ENCODE assay signal across 8 cellular contexts in the genomic region with DNA sequence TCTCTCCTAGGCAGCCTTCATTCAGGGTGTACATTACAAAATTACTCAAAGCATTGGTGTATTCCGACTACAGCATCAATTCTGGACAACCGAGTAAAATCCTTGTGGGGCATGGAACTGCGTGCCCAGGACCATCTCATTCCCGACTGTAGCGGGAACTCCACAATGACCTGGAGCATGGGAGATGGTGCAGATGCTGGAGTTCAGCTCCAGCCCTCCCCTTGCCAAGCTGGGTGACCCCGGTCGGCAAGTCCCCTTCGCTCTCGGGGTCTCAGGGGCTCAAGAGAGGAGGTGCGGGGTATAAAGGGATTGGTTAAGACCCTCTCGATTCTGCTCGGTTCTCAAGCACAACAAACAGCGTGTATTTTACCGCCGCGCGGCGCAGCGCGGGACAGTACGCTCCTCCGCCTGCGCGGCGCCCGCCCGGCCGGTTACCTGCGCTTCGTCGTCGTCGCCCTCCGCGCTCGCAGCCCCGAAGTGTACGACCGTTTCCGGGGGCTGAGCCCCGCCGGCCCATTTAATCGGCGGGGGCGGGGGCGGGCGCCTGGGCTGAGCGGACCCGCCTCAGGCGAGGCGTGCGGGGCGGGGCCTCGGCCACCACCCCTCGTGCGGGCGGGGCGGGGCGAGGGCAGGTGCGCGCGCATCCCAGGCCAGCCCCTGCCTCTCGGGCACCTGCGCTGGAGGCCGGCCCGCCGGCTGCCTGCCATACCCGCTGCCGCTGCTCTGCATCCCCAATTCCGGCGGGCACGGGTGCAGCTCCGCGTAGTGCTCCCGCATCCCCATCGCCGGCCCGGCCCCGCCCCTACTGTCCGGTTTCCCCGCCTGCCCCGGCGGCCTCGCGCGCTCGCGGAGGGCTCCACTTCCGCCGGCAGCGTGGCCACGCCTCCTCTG. TPM values are rescaled to one million over a fixed set of nuclear protein-coding genes. Genes with fewer than 3 reads are reported as not detected.
DNase-seq lines count a peak whose midpoint lies in the region; ATAC-seq and TF ChIP-seq lines count a peak whose summit lies in the region.

A gene (minus strand): TSS at position 493 of the 891 bp plus-strand sequence. CDS start 691 bp downstream, outside the sequence.

- ATAC-seq in GM21447 (IDR thresholded peaks at IDR 0.05; ENCODE audit: unreplicated experiment): peak; percentile 40

- H3K36me3 ChIP-seq in HUES64 (ENCODE audit: insufficient read depth, low read length) (peaks cover 19% of the 10 kb centered on the region), ovary (no peaks in the 10 kb centered on the region), tibial nerve (no peaks in the 10 kb centered on the region)

- TF ChIP-seq CTCF in ovary (IDR thresholded peaks at IDR 0.05) (peak in 1 of 3 donors; percentile 8), tibial nerve (IDR thresholded peaks at IDR 0.05) (peak in 1 of 5 experiments; percentile 10)

- no peaks in the 10 kb centered on the region for H3K27me3 ChIP-seq in HUES64 (ENCODE audit: insufficient read depth, low read length)
- H3K27me3 ChIP-seq in ovary: no peaks in the 10 kb centered on the region
- H3K27me3 ChIP-seq in tibial nerve: no peaks in the 10 kb centered on the region

- no peaks in the 10 kb centered on the region for H3K4me1 ChIP-seq in HUES64 (ENCODE audit: insufficient read depth, low read length)
- peaks cover 11% of the 10 kb centered on the region for H3K4me1 ChIP-seq in ovary (ENCODE audit: insufficient read depth)
- peaks cover 0 to 49% (median 8%) of the 10 kb centered on the region in 4 donors for H3K4me1 ChIP-seq in tibial nerve

- peak; percentile 56 for DNase-seq in DMS53 treated with DMSO at 0.1 percent for 48 hours (lab: John Stamatoyannopoulos, UW; ENCODE audit: unreplicated experiment)
- peak; percentile 69 for DNase-seq in activated gamma-delta T cell treated with anti-CD3 and anti-CD28 coated beads, Interleukin-2, amount 50 U/mL, for 16 hours (ENCODE audit: low read depth)
- peak; percentile 92 for DNase-seq in germinal center (ENCODE audit: low spot score)
- peak in 1 of 5 donors; percentile 75 for DNase-seq in ovary
- peak; percentile 43 to 47 for DNase-seq in tibial nerve (ENCODE audit: low spot score in 2 of 2)

- under 1% methylated on average over 88 of the region's 92 CpGs for WGBS in HUES64
- 28 to 53% (median 51%) methylated on average over 54 to 92 of the region's 92 CpGs for WGBS in ovary, 3 donors
- WGBS in tibial nerve, 2 donors: 14 to 43% methylated on average over 3 to 77 of the region's 92 CpGs

- TF ChIP-seq EP300 in ovary (IDR thresholded peaks at IDR 0.05) (no peak), tibial nerve (IDR thresholded peaks at IDR 0.05) (no peak)

- intact Hi-C loops in ovary (cut with DNase I): no loop called here

- H3K27ac ChIP-seq in HUES64 (ENCODE audit: low read depth, low read length) (peak within 1 kb of the TSS; percentile 96), ovary (peak within 1 kb of the TSS in 1 of 2 donors; percentile 67), tibial nerve (peak within 1 kb of the TSS; percentile 73 to 90 (median 84))

- H3K4me3 ChIP-seq in HUES64 (ENCODE audit: low read length) (peak within 1 kb of the TSS; percentile 90), ovary (peak within 1 kb of the TSS; percentile 65), tibial nerve (peak within 1 kb of the TSS; percentile 54 to 72 (median 70))

- H3K9ac ChIP-seq in HUES64 (ENCODE audit: low read depth, low read length): peak within 1 kb of the TSS; percentile 89

- TF ChIP-seq POLR2A in Raji (IDR thresholded peaks at IDR 0.05; ENCODE audit: insufficient read depth, low read depth, low read length): peak; percentile 81
- TF ChIP-seq POLR2A in ovary (IDR thresholded peaks at IDR 0.05): peak; percentile 33
- TF ChIP-seq POLR2A in tibial nerve (IDR thresholded peaks at IDR 0.05): no peak

- H3K9me3 ChIP-seq in HUES64 (ENCODE audit: insufficient read depth, low read depth, low read length): no peaks in the 10 kb centered on the region
- H3K9me3 ChIP-seq in ovary: no peaks in the 10 kb centered on the region
- no peaks in the 10 kb centered on the region for H3K9me3 ChIP-seq in tibial nerve

RNA-seq across cellular contexts. Expression of the gene that starts here (rescaled TPM):
- 59.6 TPM for polyA plus RNA-seq in HUES64 (2013, experiment 1 of 2)
- 59.7 TPM for polyA plus RNA-seq in HUES64 (2013, experiment 2 of 2)
- total RNA-seq in ovary: 100 to 1,000 TPM in 1 of 7 donors, 10 to 100 TPM in 6; 18.0 to 115 (median 57.5) TPM
- 10 to 100 TPM; 19.0 to 26.3 TPM for polyA plus RNA-seq in ovary
- 10 to 100 TPM; 30.6 to 89.7 (median 41.8) TPM for total RNA-seq in tibial nerve

Comparison
In these comparisons a context has a peak if more than half of its experiments do, and no peak if none do; other contexts are left out.
1. POLR2A ChIP-seq: peak in Raji (single experiment) and ovary (single experiment); none in tibial nerve (0 of 2).
2. Peak in every context shown above with its lines, with median percentiles within 50 percentile points of each other: H3K4me3 ChIP-seq.